ENCODE assay signal across 1 cellular context in the genomic region with DNA sequence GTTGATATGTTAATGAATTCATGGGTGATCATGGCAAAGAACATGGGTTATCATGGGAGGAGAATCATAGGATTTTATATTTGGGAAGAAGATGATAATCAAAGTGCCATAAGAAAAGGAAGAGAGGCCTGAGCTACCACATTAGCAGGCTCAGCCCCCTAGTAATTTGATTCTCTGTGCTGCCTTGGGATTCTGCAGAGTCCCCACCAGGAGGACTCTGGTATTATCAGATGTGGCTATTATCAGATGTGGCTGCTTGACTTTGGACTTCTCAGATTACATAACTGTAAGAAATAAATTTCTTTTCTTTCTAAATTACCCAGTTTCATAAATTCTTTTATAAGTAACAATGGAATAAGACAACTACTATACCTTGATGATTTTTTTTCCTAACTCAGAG.
TF ChIP-seq lines count a peak whose summit lies in the region.

No MANE protein-coding gene starts in this region.

TF ChIP-seq in H1, 55 proteins besides CTCF, POLR2A, EP300 and RAD21:
- TF ChIP-seq MAFK (IDR thresholded peaks at IDR 0.05; ENCODE audit: low read depth, low read length) (no peak), BRCA1 (IDR thresholded peaks at IDR 0.05; ENCODE audit: low read depth, low read length) (no peak), POU5F1 (IDR thresholded peaks at IDR 0.05; ENCODE audit: low read depth, low read length) (no peak), SP4 (IDR thresholded peaks at IDR 0.05; ENCODE audit: low read length) (no peak), ZNF274 (IDR thresholded peaks at IDR 0.05; ENCODE audit: borderline replicate concordance, extremely low read depth, low read length) (no peak), CHD2 (IDR thresholded peaks at IDR 0.05; ENCODE audit: low read length) (no peak), SUZ12 (IDR thresholded peaks at IDR 0.05; ENCODE audit: low read length) (no peak), SP2 (IDR thresholded peaks at IDR 0.05; ENCODE audit: low read length) (no peak), TCF12 (IDR thresholded peaks at IDR 0.05; ENCODE audit: low read depth, low read length) (no peak), EGR1 (IDR thresholded peaks at IDR 0.05; ENCODE audit: borderline replicate concordance, low read depth, low read length) (no peak), GABPA (IDR thresholded peaks at IDR 0.05; ENCODE audit: borderline replicate concordance, insufficient read depth, low read length) (no peak), EZH2 (IDR thresholded peaks at IDR 0.05; ENCODE audit: low read depth, low read length, severe bottlenecking) (no peak), CTBP2 (IDR thresholded peaks at IDR 0.05; ENCODE audit: borderline replicate concordance, insufficient read depth, insufficient read length, low read length) (no peak), CBX5 (IDR thresholded peaks at IDR 0.05; ENCODE audit: low read depth, low read length) (no peak), SRF (IDR thresholded peaks at IDR 0.05; ENCODE audit: low read depth, low read length) (no peak), CHD1 (IDR thresholded peaks at IDR 0.05; ENCODE audit: low read depth, low read length) (no peak), NANOG (IDR thresholded peaks at IDR 0.05; ENCODE audit: insufficient read depth, low read depth, low read length, poor library complexity, severe bottlenecking) (no peak), JUN (IDR thresholded peaks at IDR 0.05; ENCODE audit: low read depth, low read length) (no peak), SIN3A (conservative IDR thresholded peaks at IDR 0.05 in 1 of 2, IDR thresholded peaks at IDR 0.05 in 1 of 2; ENCODE audit: low read depth in 1 of 2, low read length in 2 of 2) (no peak)
- TF ChIP-seq, protein P1, sequence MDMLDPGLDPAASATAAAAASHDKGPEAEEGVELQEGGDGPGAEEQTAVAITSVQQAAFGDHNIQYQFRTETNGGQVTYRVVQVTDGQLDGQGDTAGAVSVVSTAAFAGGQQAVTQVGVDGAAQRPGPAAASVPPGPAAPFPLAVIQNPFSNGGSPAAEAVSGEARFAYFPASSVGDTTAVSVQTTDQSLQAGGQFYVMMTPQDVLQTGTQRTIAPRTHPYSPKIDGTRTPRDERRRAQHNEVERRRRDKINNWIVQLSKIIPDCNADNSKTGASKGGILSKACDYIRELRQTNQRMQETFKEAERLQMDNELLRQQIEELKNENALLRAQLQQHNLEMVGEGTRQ (IDR thresholded peaks at IDR 0.05; ENCODE audit: low read length): no peak
